ENCODE assay signal across 18 cellular contexts in the genomic region with DNA sequence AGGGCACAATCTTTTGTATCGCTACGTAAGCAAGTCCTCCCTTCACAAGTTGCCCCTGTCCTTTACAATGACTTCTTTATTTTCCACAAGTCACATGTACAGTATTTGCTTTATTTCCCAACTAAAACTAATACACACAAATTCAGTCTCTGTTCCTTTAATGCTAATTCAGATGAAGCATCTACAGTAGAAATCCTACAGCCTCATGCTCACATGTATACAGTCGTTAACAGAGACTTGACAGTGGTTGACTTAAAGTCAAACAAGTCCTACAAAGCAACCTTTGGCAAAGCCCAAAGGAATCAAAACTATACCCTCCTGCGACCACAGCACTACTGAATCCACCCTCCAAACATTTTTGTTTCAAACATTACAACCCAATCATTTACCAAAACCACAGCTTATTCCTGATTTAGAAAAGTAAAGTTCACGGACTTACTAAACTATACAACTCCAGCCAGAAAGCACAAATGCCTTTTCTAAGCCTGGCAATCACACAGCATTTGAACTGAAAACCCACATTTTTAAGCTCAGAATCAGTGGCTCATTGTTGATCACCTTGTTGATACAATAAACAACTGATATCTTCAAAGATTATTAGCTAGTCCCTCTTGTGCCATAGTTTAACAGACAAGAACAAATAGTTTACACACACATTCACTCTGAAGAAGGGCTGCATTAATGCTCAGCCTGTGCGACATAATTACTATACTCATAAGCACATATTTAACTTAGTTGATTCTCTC.
DNase-seq lines count a peak whose midpoint lies in the region; ATAC-seq lines count a peak whose summit lies in the region.
"Had no signal": no experiment of that assay in that cellular context is flagged by ENCODE, and none has a peak within 500 bp of the region (broad histone marks: within the 10 kb centered on the region; RNA-seq: fewer than 3 reads in every experiment).

No MANE protein-coding gene starts in this region.

- H3K4me1 ChIP-seq in right cardiac atrium (ENCODE audit: control insufficient read depth, insufficient read depth, low read length) = peaks cover 2% of the 10 kb centered on the region
- no peaks in the 10 kb centered on the region for H3K4me1 ChIP-seq in muscle layer of colon (ENCODE audit: insufficient read depth, low read length)

- H3K27ac ChIP-seq in right cardiac atrium (ENCODE audit: low read length) (no peak overlapping the region), muscle layer of colon (ENCODE audit: low read depth, low read length) (peak overlapping the region; percentile 19)
- H3K27ac ChIP-seq: epithelial cell of prostate had no signal

- H3K36me3 ChIP-seq in muscle layer of colon (ENCODE audit: insufficient read depth, low read length) = no peaks in the 10 kb centered on the region

- H3K4me3 ChIP-seq in right cardiac atrium (ENCODE audit: low read length) (peak overlapping the region; percentile 84), muscle layer of colon (ENCODE audit: low read depth in 1 of 2, low read length in 2 of 2) (peak overlapping the region in 1 of 2 donors; percentile 55)
- H3K4me3 ChIP-seq: K562 had no signal

- H3K9me3 ChIP-seq in right cardiac atrium (ENCODE audit: control insufficient read depth, low read length) = no peaks in the 10 kb centered on the region
- H3K9me3 ChIP-seq in muscle layer of colon (ENCODE audit: low read length) = no peaks in the 10 kb centered on the region

- H3K27me3 ChIP-seq in right cardiac atrium (ENCODE audit: control insufficient read depth, insufficient read depth) (no peaks in the 10 kb centered on the region), muscle layer of colon (ENCODE audit: control insufficient read depth in 1 of 2, insufficient read depth in 2 of 2, low read length in 2 of 2) (no peaks in the 10 kb centered on the region)

- 77% methylated on average over 6 of the region's 6 CpGs for WGBS in right cardiac atrium

- no peak overlapping the region for H3K9ac ChIP-seq in muscle layer of colon (ENCODE audit: low read length)

- DNase-seq in right cardiac atrium (no peak), left cardiac atrium (no peak), cerebellar cortex (ENCODE audit: low spot score) (peak; percentile 63), D341Med (ENCODE audit: low spot score) (no peak)
- DNase-seq in activated CD4-positive, CD25-positive, alpha-beta regulatory T cell treated with anti-CD3 and anti-CD28 coated beads, Interleukin-2, amount 50 U/mL, for 72 hours = no peak
- no peak for DNase-seq in activated naive CD4-positive, alpha-beta T cell (lab: John Stamatoyannopoulos, UW)
- DNase-seq: activated CD8-positive, alpha-beta memory T cell treated with anti-CD3 and anti-CD28 coated beads, Interleukin-2, amount 50 U/mL, for 4 hours; activated naive CD4-positive, alpha-beta T cell treated with anti-CD3 and anti-CD28 coated beads, Interleukin-2, amount 10 ng/mL, durations not matched to agents 7 days and 5 days; head of caudate nucleus; left colon; NCI-H1436 treated with DMSO at 0.1 percent for 48 hours; nephron progenitor cell; T-helper 17 cell had no signal

- ATAC-seq in right cardiac atrium (no peak), left cardiac atrium (no peak), GM18870 (IDR thresholded peaks at IDR 0.05; ENCODE audit: unreplicated experiment) (no peak)
- ATAC-seq: K562; left colon; stimulated activated memory B cell treated with anti-CD40 and anti-IgM and Interleukin-4, amounts not matched to agents 10 μg/mL and 1 μg/mL and 100 μg/mL, for 72 hours; T-helper 17 cell had no signal

- intact Hi-C loops in right cardiac atrium (cut with DNase I) = loop anchor here in 1 of 4 donors (10.0 kb wide), 1 partner anchor 45 kb away; no protein-coding TSS in a partner anchor
- intact Hi-C loops in left cardiac atrium (cut with DNase I) = no loop called here
